In genomic region chr2:1653137-1653789, GRCh38 we compare ENCODE assay signal across 10 cellular contexts.
DNase-seq lines count a peak whose midpoint lies in the region; ATAC-seq, FAIRE-seq and TF ChIP-seq lines count a peak whose summit lies in the region.
"Had no signal": no experiment of that assay in that cellular context is flagged by ENCODE, and none has a peak within 500 bp of the region (broad histone marks: within the 10 kb centered on the region; RNA-seq: fewer than 3 reads in every experiment).

No MANE protein-coding gene starts in this region.

- H3T11ph ChIP-seq in H9 (ENCODE audit: low read length), result no peak overlapping the region

- peaks cover 5% of the 10 kb centered on the region for H4K20me1 ChIP-seq in H9 (ENCODE audit: control insufficient read depth, insufficient read depth, insufficient read length)
- no peaks in the 10 kb centered on the region for H4K20me1 ChIP-seq in mammary epithelial cell (ENCODE audit: insufficient read depth, low read length)
- no peaks in the 10 kb centered on the region for H4K20me1 ChIP-seq in keratinocyte (ENCODE audit: control insufficient read depth, extremely low read depth, insufficient read depth, low read length)
- no peaks in the 10 kb centered on the region for H4K20me1 ChIP-seq in smooth muscle cell (ENCODE audit: low read depth)

- H4K8ac ChIP-seq in H9 (replicated peaks; ENCODE audit: insufficient read length, low read depth, low read length), result no peak overlapping the region

- no peaks in the 10 kb centered on the region for H3K27me3 Mint-ChIP-seq in H9 (ENCODE audit: low read depth)

- H2BK120ac ChIP-seq in H9 (ENCODE audit: low read depth, low read length, poor library complexity, severe bottlenecking), result no peak overlapping the region

- H2BK15ac ChIP-seq in H9 (ENCODE audit: low read depth, low read length), result no peak overlapping the region

- no peaks in the 10 kb centered on the region for H3K79me1 ChIP-seq in H9 (ENCODE audit: insufficient read depth, low read depth, low read length, poor library complexity, severe bottlenecking)

- ATAC-seq in HG03354 (IDR thresholded peaks at IDR 0.05; ENCODE audit: poor library complexity, severe bottlenecking, unreplicated experiment) (no peak), GM19395 (IDR thresholded peaks at IDR 0.05; ENCODE audit: unreplicated experiment) (no peak)

- peaks cover 0 to 14% of the 10 kb centered on the region in 2 experiments for H3K4me1 Mint-ChIP-seq in H9

- H2BK20ac ChIP-seq in H9 (ENCODE audit: low read depth, low read length, poor library complexity, severe bottlenecking), result no peak overlapping the region

- H4K5ac ChIP-seq in H9 (ENCODE audit: insufficient read length, low read depth, low read length), result no peak overlapping the region

- no peak overlapping the region for H3K4ac ChIP-seq in H9 (ENCODE audit: low read depth, low read length)

- dilution Hi-C loops in mammary epithelial cell (cut with HindIII; ENCODE audit: low sequenced_read_pairs), result no loop called here
- dilution Hi-C loops in keratinocyte (cut with MboI; ENCODE audit: extremely low pct_ligation_motif_present, low sequenced_read_pairs), result no loop called here

- TF ChIP-seq CTCF in H9 (conservative IDR thresholded peaks at IDR 0.05) (no peak), mammary epithelial cell (conservative IDR thresholded peaks at IDR 0.05 in 1 of 2, IDR thresholded peaks at IDR 0.05 in 1 of 2; ENCODE audit: extremely low read depth in 1 of 2, insufficient read depth in 1 of 2, low read depth in 1 of 2, low read length in 2 of 2) (no peak), keratinocyte (optimal IDR thresholded peaks at IDR 0.05 in 1 of 3, IDR thresholded peaks at IDR 0.05 in 1 of 3, conservative IDR thresholded peaks at IDR 0.05 in 1 of 3; ENCODE audit: extremely low read depth in 1 of 3, insufficient read depth in 2 of 3, low read length in 3 of 3) (no peak), smooth muscle cell (IDR thresholded peaks at IDR 0.05; ENCODE audit: borderline replicate concordance, insufficient read depth, poor library complexity, severe bottlenecking) (no peak), GM20000 (IDR thresholded peaks at IDR 0.05; ENCODE audit: extremely low read depth, missing control alignments) (no peak)

- H3K36me3 ChIP-seq in mammary epithelial cell (ENCODE audit: insufficient read depth, low read length), result peaks cover 11% of the 10 kb centered on the region
- H3K36me3 ChIP-seq in keratinocyte (ENCODE audit: control insufficient read depth in 2 of 2, extremely low read depth in 1 of 2, insufficient read depth in 2 of 2, low read length in 2 of 2), result peaks cover 0 to 6% of the 10 kb centered on the region in 2 experiments
- peaks cover 6% of the 10 kb centered on the region for H3K36me3 ChIP-seq in smooth muscle cell (ENCODE audit: low read depth)

- H3K18ac ChIP-seq in H9 (ENCODE audit: insufficient read length, low read depth, low read length), result no peak overlapping the region

- WGBS in H9 (ENCODE audit: extremely low coverage, insufficient read length, low lambda C conversion rate), result no CpG with 5 or more reads among the region's 20 CpGs
- WGBS in mammary epithelial cell (ENCODE audit: low coverage, missing lambda C conversion rate), result 6% methylated on average over 18 of the region's 20 CpGs
- 86% methylated on average over 20 of the region's 20 CpGs for WGBS in smooth muscle cell (ENCODE audit: low lambda C conversion rate)

- no peaks in the 10 kb centered on the region for H3K9me1 ChIP-seq in keratinocyte (ENCODE audit: control insufficient read depth, extremely low read depth, insufficient read depth, low read length)

- H2BK12ac ChIP-seq in H9 (ENCODE audit: insufficient read length, low read depth, low read length), result no peak overlapping the region

- DNase-seq in H9 (peak; percentile 12), mammary epithelial cell (peak; percentile 89), keratinocyte (ENCODE audit: low read depth, low spot score) (no peak), smooth muscle cell (lab: John Stamatoyannopoulos, UW; ENCODE audit: unreplicated experiment) (no peak), GM20000 (ENCODE audit: low spot score) (no peak), UCSD-AML1 (lab: John Stamatoyannopoulos, UW; ENCODE audit: unreplicated experiment) (no peak)
- DNase-seq: NCI-H1694 had no signal

- H2AK5ac ChIP-seq in H9 (ENCODE audit: insufficient read length, low read length), result no peak overlapping the region

- no peaks in the 10 kb centered on the region for H3K23me2 ChIP-seq in H9 (ENCODE audit: insufficient read length, low read depth, low read length, poor library complexity, severe bottlenecking)

- no peak overlapping the region for H4K91ac ChIP-seq in H9 (ENCODE audit: insufficient read length, low read depth, low read length)

- H3K9me3 Mint-ChIP-seq in H9, result no peaks in the 10 kb centered on the region

- no peak overlapping the region for H3K14ac ChIP-seq in H9 (ENCODE audit: insufficient read depth, low read length)

- peak; percentile 69 for FAIRE-seq in keratinocyte (lab: Jason Lieb, UNC)
- FAIRE-seq: colon had no signal

- no peak overlapping the region for H3K4me2 ChIP-seq in H9 (ENCODE audit: insufficient read depth, insufficient read length, low read length)
- peak overlapping the region; percentile 43 for H3K4me2 ChIP-seq in mammary epithelial cell (ENCODE audit: insufficient read depth, low read depth, low read length)
- H3K4me2 ChIP-seq in keratinocyte (ENCODE audit: control insufficient read depth, extremely low read depth, insufficient read depth, low read depth, low read length), result peak overlapping the region; percentile 42
- H3K4me2 ChIP-seq in smooth muscle cell, result peak overlapping the region; percentile 1

- in situ Hi-C loops in mammary epithelial cell (cut with MboI; ENCODE audit: low sequenced_read_pairs in 2 of 2), result no loop called here

- H3K4me3 Mint-ChIP-seq in H9, result no peak overlapping the region

- intact Hi-C loops in mammary epithelial cell (cut with micrococcal nuclease), result loop anchor here (2.0 kb wide), 4 partner anchors 22 to 98 kb away; no protein-coding TSS in a partner anchor

- H3K4me3 ChIP-seq in mammary epithelial cell (replicated peaks in 1 of 3; ENCODE audit: insufficient read depth in 1 of 3, low read depth in 2 of 3, low read length in 3 of 3) (no peak overlapping the region), keratinocyte (ENCODE audit: control insufficient read depth in 2 of 3, extremely low read depth in 1 of 3, insufficient read depth in 2 of 3, low read depth in 1 of 3, low read length in 3 of 3) (no peak overlapping the region), smooth muscle cell (no peak overlapping the region)

- no peak overlapping the region for H2BK5ac ChIP-seq in H9 (ENCODE audit: insufficient read length, low read length)

- CTCF ChIA-PET in mammary epithelial cell (lab: Charles Lee; ENCODE audit: low non-redundant PET), result no interaction called here

- H2AFZ ChIP-seq in H9 (ENCODE audit: low read length) (no peak overlapping the region), mammary epithelial cell (ENCODE audit: low read depth, low read length) (peak overlapping the region; percentile 70), keratinocyte (ENCODE audit: control insufficient read depth, low read length) (no peak overlapping the region), smooth muscle cell (ENCODE audit: low read depth) (no peak overlapping the region)

- H3K23ac ChIP-seq in H9 (ENCODE audit: insufficient read length, low read depth, low read length), result no peak overlapping the region

- no peaks in the 10 kb centered on the region for H3K27me3 ChIP-seq in H9 (ENCODE audit: insufficient read depth, low read length)
- H3K27me3 ChIP-seq in mammary epithelial cell (ENCODE audit: insufficient read depth, low read length), result no peaks in the 10 kb centered on the region
- no peaks in the 10 kb centered on the region for H3K27me3 ChIP-seq in keratinocyte (ENCODE audit: control insufficient read depth, extremely low read depth, insufficient read depth, low read length)
- H3K27me3 ChIP-seq in smooth muscle cell (ENCODE audit: low read depth), result no peaks in the 10 kb centered on the region

- H3K36me3 Mint-ChIP-seq in H9 (ENCODE audit: insufficient read depth in 1 of 3, low read depth in 3 of 3), result peaks cover 35 to 56% (median 49%) of the 10 kb centered on the region in 3 experiments

- peaks cover 4% of the 10 kb centered on the region for H3F3A ChIP-seq in smooth muscle cell (ENCODE audit: low read depth)

- H3K4me1 ChIP-seq in H9 (ENCODE audit: insufficient read depth, low read length) (no peaks in the 10 kb centered on the region; the same call in 1 of the 2 replicates), mammary epithelial cell (ENCODE audit: insufficient read depth, low read length) (peaks cover 31% of the 10 kb centered on the region), keratinocyte (ENCODE audit: control insufficient read depth, extremely low read depth, insufficient read depth, low read length) (peaks cover 24% of the 10 kb centered on the region), smooth muscle cell (ENCODE audit: low read depth) (no peaks in the 10 kb centered on the region)

- H3K27ac ChIP-seq in H9 (ENCODE audit: insufficient read length, low read depth, low read length) (no peak overlapping the region), mammary epithelial cell (ENCODE audit: insufficient read depth, low read depth, low read length) (peak overlapping the region; percentile 60), keratinocyte (ENCODE audit: control insufficient read depth, insufficient read depth, low read length) (peak overlapping the region; percentile 5), smooth muscle cell (ENCODE audit: low read depth) (peak overlapping the region; percentile 97)

- no peaks in the 10 kb centered on the region for H3K9me3 ChIP-seq in H9 (ENCODE audit: control insufficient read depth, low read depth, low read length)
- no peaks in the 10 kb centered on the region for H3K9me3 ChIP-seq in mammary epithelial cell (replicated peaks; ENCODE audit: insufficient read depth, low read length)
- H3K9me3 ChIP-seq in keratinocyte (ENCODE audit: control insufficient read depth, low read depth, low read length), result no peaks in the 10 kb centered on the region
- H3K9me3 ChIP-seq in smooth muscle cell (replicated peaks; ENCODE audit: low read depth), result no peaks in the 10 kb centered on the region

- BruUV-seq in mammary epithelial cell (replicated peaks; lab: Mats Ljungman, UMichigan), result no TSS peak

- no peak overlapping the region for H3K9ac ChIP-seq in H9 (ENCODE audit: extremely low read depth, insufficient read length, low read length)
- peak overlapping the region; percentile 30 for H3K9ac ChIP-seq in mammary epithelial cell (ENCODE audit: insufficient read depth, low read length)
- no peak overlapping the region for H3K9ac ChIP-seq in keratinocyte (ENCODE audit: control insufficient read depth, extremely low read depth, insufficient read depth, low read length)
- H3K9ac ChIP-seq in smooth muscle cell (ENCODE audit: low read depth), result peak overlapping the region; percentile 85

- H3K56ac ChIP-seq in H9 (ENCODE audit: insufficient read length, low read depth, low read length), result no peak overlapping the region

- no peak overlapping the region for H3K27ac Mint-ChIP-seq in H9

- H3K79me2 ChIP-seq in H9 (ENCODE audit: insufficient read depth, low read length) (no peaks in the 10 kb centered on the region), mammary epithelial cell (ENCODE audit: insufficient read depth, low read length) (no peaks in the 10 kb centered on the region), keratinocyte (ENCODE audit: control insufficient read depth, insufficient read depth, low read length) (no peaks in the 10 kb centered on the region), smooth muscle cell (ENCODE audit: low read depth) (no peaks in the 10 kb centered on the region)

Comparison
In these comparisons a context has a peak if more than half of its experiments do, and no peak if none do; other contexts are left out.
1. DNase-seq: peak in H9 (single experiment) and mammary epithelial cell (single experiment); none in keratinocyte (single experiment), smooth muscle cell (single experiment), GM20000 (single experiment) and UCSD-AML1 (single experiment).
2. H3K9ac ChIP-seq: peak in mammary epithelial cell (single experiment) and smooth muscle cell (single experiment); none in H9 (single experiment) and keratinocyte (single experiment).